Comparison of ENCODE assay signal across 13 cellular contexts in the genomic region with DNA sequence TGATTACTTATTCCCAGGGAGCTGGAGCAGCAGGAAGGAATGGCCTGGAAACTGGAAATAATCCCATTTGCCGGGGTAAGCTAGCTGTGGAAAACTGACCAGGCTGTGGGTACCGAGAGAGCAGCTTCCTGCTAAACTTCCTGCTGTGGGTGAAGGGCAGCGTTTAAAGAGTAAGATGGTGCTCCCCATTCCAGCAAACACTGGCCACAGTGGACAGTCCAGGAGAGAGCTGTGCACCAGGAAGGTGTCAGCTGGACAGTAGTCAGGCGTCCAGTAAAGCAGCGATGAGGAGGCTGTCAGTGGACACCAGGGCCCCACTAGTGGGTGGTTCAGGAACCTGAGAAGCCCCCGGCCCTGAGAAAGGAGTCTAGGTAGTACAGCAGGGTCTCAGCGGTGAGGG. TPM values are rescaled to one million over a fixed set of nuclear protein-coding genes. Genes with fewer than 3 reads are reported as not detected.
DNase-seq lines count a peak whose midpoint lies in the region; ATAC-seq and TF ChIP-seq lines count a peak whose summit lies in the region.
"Had no signal": no experiment of that assay in that cellular context is flagged by ENCODE, and none has a peak within 500 bp of the region (broad histone marks: within the 10 kb centered on the region; RNA-seq: fewer than 3 reads in every experiment).

No MANE protein-coding gene starts in this region.

- no peak overlapping the region for H3K18ac ChIP-seq in mesendoderm (ENCODE audit: low read length)

- no peak overlapping the region for H3K4me3 Mint-ChIP-seq in dendritic cell treated with granulocyte-macrophage colony-stimulating factor and Interleukin-4, amounts not matched to agents 40 ng/mL and 50 ng/mL, for 4 days
- H3K4me3 Mint-ChIP-seq in progenitor cell of endocrine pancreas (ENCODE audit: low read depth) = no peak overlapping the region
- H3K4me3 Mint-ChIP-seq: CD4-positive, alpha-beta memory T cell; H9 had no signal

- H3K4me3 ChIP-seq in mesendoderm (ENCODE audit: low read length) (no peak overlapping the region), neutrophil (ENCODE audit: low read depth in 1 of 2, low read length in 1 of 2) (no peak overlapping the region)

- WGBS in mesendoderm (ENCODE audit: extremely low coverage, insufficient coverage, low lambda C conversion rate) = no CpG with 5 or more reads among the region's 7 CpGs

- DNase-seq in mesendoderm (peak; percentile 13), caudate nucleus (lab: John Stamatoyannopoulos, UW) (no peak), progenitor cell of endocrine pancreas (ENCODE audit: low spot score, unreplicated experiment) (no peak)
- no peak for DNase-seq in stimulated activated CD4-positive, alpha-beta T cell treated with anti-CD3 and anti-CD28 coated beads, Interleukin-2, amount 100 ng/mL, for 24 hours
- DNase-seq: AML-193; CD4-positive, alpha-beta memory T cell; DMS153; GF-D8; H9 had no signal

- no peak for ATAC-seq in HG02678 (IDR thresholded peaks at IDR 0.05; ENCODE audit: unreplicated experiment)

- no peaks in the 10 kb centered on the region for H3K27me3 Mint-ChIP-seq in dendritic cell treated with granulocyte-macrophage colony-stimulating factor and Interleukin-4, amounts not matched to agents 40 ng/mL and 50 ng/mL, for 4 days
- H3K27me3 Mint-ChIP-seq in progenitor cell of endocrine pancreas = no peaks in the 10 kb centered on the region

- H3K79me1 ChIP-seq in mesendoderm (ENCODE audit: low read length) = no peaks in the 10 kb centered on the region

- H2BK15ac ChIP-seq in mesendoderm (replicated peaks; ENCODE audit: low read depth) = no peak overlapping the region

- H3K23ac ChIP-seq in mesendoderm (ENCODE audit: low read length) = no peak overlapping the region

- H2BK5ac ChIP-seq in mesendoderm (ENCODE audit: low read length) = no peak overlapping the region

- H2AK5ac ChIP-seq in mesendoderm (ENCODE audit: low read length) = no peak overlapping the region

- H3K9me3 ChIP-seq in neutrophil = no peaks in the 10 kb centered on the region

- no peak overlapping the region for H4K5ac ChIP-seq in mesendoderm (ENCODE audit: low read length)

- no peak for TF ChIP-seq CTCF in neutrophil (IDR thresholded peaks at IDR 0.05)
- TF ChIP-seq CTCF in progenitor cell of endocrine pancreas (IDR thresholded peaks at IDR 0.05; ENCODE audit: unreplicated experiment) = no peak

- H3K36me3 ChIP-seq in mesendoderm (ENCODE audit: control insufficient read depth, insufficient read depth, low read length) = no peaks in the 10 kb centered on the region
- H3K36me3 ChIP-seq in neutrophil = peaks cover 77% of the 10 kb centered on the region

- peaks cover 7% of the 10 kb centered on the region for H3K9me3 Mint-ChIP-seq in dendritic cell treated with granulocyte-macrophage colony-stimulating factor and Interleukin-4, amounts not matched to agents 40 ng/mL and 50 ng/mL, for 4 days
- H3K9me3 Mint-ChIP-seq in progenitor cell of endocrine pancreas (ENCODE audit: low read depth) = peaks cover 7% of the 10 kb centered on the region

- H3K56ac ChIP-seq in mesendoderm (ENCODE audit: low read length) = no peak overlapping the region

- H3K4me1 ChIP-seq in mesendoderm (ENCODE audit: control insufficient read depth, low read depth, low read length) (no peaks in the 10 kb centered on the region), neutrophil (ENCODE audit: control insufficient read depth in 1 of 2, insufficient read depth in 1 of 2, low read depth in 1 of 2, low read length in 1 of 2) (peaks cover 35 to 36% of the 10 kb centered on the region in 2 experiments)

- H3K27me3 ChIP-seq in mesendoderm (ENCODE audit: insufficient read depth, low read length, poor library complexity) (no peaks in the 10 kb centered on the region), neutrophil (no peaks in the 10 kb centered on the region)

- intact Hi-C loops in dendritic cell treated with granulocyte-macrophage colony-stimulating factor and Interleukin-4, amounts not matched to agents 40 ng/mL and 50 ng/mL, for 4 days (cut with micrococcal nuclease) = no loop called here

- no peak overlapping the region for H3K9ac ChIP-seq in mesendoderm (ENCODE audit: low read length)

- H4K8ac ChIP-seq in mesendoderm (ENCODE audit: low read depth, low read length) = no peak overlapping the region

- H2BK120ac ChIP-seq in mesendoderm (ENCODE audit: low read depth, low read length) = no peak overlapping the region

- H3K4me2 ChIP-seq in mesendoderm (ENCODE audit: low read length) = no peak overlapping the region

- H3K27ac ChIP-seq in mesendoderm (ENCODE audit: low read depth, low read length) (no peak overlapping the region), neutrophil (peak overlapping the region; percentile 58), caudate nucleus (ENCODE audit: low read depth, low read length) (no peak overlapping the region)
- H3K27ac ChIP-seq: C4-2B had no signal

- H3K4ac ChIP-seq in mesendoderm (ENCODE audit: low read depth, low read length) = no peak overlapping the region

- H3K4me1 Mint-ChIP-seq in dendritic cell treated with granulocyte-macrophage colony-stimulating factor and Interleukin-4, amounts not matched to agents 40 ng/mL and 50 ng/mL, for 4 days (ENCODE audit: low read depth) = peaks cover 79% of the 10 kb centered on the region
- peaks cover 34% of the 10 kb centered on the region for H3K4me1 Mint-ChIP-seq in progenitor cell of endocrine pancreas (ENCODE audit: low read depth)

- H3K27ac Mint-ChIP-seq in dendritic cell treated with granulocyte-macrophage colony-stimulating factor and Interleukin-4, amounts not matched to agents 40 ng/mL and 50 ng/mL, for 4 days = peak overlapping the region; percentile 41
- no peak overlapping the region for H3K27ac Mint-ChIP-seq in progenitor cell of endocrine pancreas
- H3K27ac Mint-ChIP-seq: H9 had no signal

- H3K79me2 ChIP-seq in mesendoderm (ENCODE audit: control insufficient read depth, insufficient read depth, low read length) = no peaks in the 10 kb centered on the region

- H3K36me3 Mint-ChIP-seq in dendritic cell treated with granulocyte-macrophage colony-stimulating factor and Interleukin-4, amounts not matched to agents 40 ng/mL and 50 ng/mL, for 4 days (ENCODE audit: low read depth) = peaks cover 87% of the 10 kb centered on the region
- no peaks in the 10 kb centered on the region for H3K36me3 Mint-ChIP-seq in progenitor cell of endocrine pancreas (ENCODE audit: insufficient read depth)

RNA-seq across cellular contexts. Expression of gene TBXAS1, which starts 55.4 kb away (rescaled TPM):
- polyA plus RNA-seq in mesendoderm (2013, experiment 1 of 2) = 2.1 TPM
- polyA plus RNA-seq in mesendoderm (2013, experiment 2 of 2) = 1.7 TPM
- total RNA-seq in progenitor cell of endocrine pancreas = 10.4 and 12.5 TPM in 2 replicates
